In the genomic region with DNA sequence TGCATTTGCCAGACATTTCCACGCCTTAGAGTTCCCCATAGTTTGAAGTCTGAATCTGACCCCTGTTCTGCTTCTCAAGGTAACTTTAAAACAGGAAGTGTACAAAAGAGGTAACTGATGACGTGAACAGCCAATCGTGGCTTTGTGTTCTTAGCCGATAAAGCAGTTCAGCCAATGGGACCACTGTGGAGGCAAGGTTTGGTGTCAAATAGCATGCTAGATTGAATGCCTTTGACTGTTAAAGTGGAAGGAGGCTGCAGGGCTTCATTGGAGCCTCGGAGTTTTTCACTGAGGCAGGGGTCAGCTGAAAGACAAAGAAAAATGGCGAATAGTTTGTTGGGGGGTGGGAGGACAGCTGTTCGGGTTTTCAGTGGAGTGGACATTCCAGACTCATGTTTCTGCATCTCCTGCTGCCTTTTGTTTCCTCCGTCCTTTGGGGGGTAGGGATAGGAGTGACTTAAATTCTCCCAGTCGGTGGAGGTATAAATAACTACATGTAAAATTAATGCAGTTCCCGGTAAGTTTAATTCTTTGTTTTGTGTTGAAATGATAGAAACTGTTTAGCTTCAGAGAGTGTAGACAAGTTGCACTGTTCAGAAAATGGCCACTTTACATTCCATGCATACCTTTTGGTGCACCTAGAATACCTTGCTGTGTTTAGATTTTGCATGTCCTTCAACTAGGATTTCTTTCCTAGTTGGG, we compare ENCODE assay signal across 1 cellular context.
TF ChIP-seq lines count a peak whose summit lies in the region.

No MANE protein-coding gene starts in this region.

TF ChIP-seq in HepG2, 621 proteins besides CTCF, POLR2A, EP300 and RAD21 (continued from another document and continues in another):
- TF ChIP-seq ZNF563 (CRISPR knock-in tag; IDR thresholded peaks at IDR 0.05) (no peak), HDAC2 (CRISPR knock-in tag; IDR thresholded peaks at IDR 0.05) (peak; percentile 33; the same call in 1 of the 2 replicates), ZFP36 (IDR thresholded peaks at IDR 0.05; ENCODE audit: borderline replicate concordance, low read depth, low read length, partially characterized antibody) (no peak), CHD4 (IDR thresholded peaks at IDR 0.05; ENCODE audit: borderline replicate concordance, low read length) (no peak; the same call in 1 of the 2 replicates), PHF5A (CRISPR knock-in tag; IDR thresholded peaks at IDR 0.05; ENCODE audit: low read depth, unreplicated experiment) (peak; percentile 21), TBX2 (CRISPR knock-in tag; IDR thresholded peaks at IDR 0.05; ENCODE audit: borderline replicate concordance) (no peak), ZNF773 (CRISPR knock-in tag; IDR thresholded peaks at IDR 0.05; ENCODE audit: borderline replicate concordance) (no peak), ZNF547 (CRISPR knock-in tag; IDR thresholded peaks at IDR 0.05) (no peak), FOXA3 (CRISPR knock-in tag; IDR thresholded peaks at IDR 0.05) (peak; percentile 71), NFIB (CRISPR knock-in tag; IDR thresholded peaks at IDR 0.05; ENCODE audit: borderline replicate concordance) (no peak), ZNF10 (CRISPR knock-in tag; IDR thresholded peaks at IDR 0.05; ENCODE audit: borderline replicate concordance, low read depth) (no peak), ZNF772 (CRISPR knock-in tag; IDR thresholded peaks at IDR 0.05) (no peak), ZKSCAN8 (CRISPR knock-in tag; IDR thresholded peaks at IDR 0.05; ENCODE audit: borderline replicate concordance) (no peak)
- TF ChIP-seq, protein P1, sequence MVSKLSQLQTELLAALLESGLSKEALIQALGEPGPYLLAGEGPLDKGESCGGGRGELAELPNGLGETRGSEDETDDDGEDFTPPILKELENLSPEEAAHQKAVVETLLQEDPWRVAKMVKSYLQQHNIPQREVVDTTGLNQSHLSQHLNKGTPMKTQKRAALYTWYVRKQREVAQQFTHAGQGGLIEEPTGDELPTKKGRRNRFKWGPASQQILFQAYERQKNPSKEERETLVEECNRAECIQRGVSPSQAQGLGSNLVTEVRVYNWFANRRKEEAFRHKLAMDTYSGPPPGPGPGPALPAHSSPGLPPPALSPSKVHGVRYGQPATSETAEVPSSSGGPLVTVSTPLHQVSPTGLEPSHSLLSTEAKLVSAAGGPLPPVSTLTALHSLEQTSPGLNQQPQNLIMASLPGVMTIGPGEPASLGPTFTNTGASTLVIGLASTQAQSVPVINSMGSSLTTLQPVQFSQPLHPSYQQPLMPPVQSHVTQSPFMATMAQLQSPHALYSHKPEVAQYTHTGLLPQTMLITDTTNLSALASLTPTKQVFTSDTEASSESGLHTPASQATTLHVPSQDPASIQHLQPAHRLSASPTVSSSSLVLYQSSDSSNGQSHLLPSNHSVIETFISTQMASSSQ (IDR thresholded peaks at IDR 0.05; ENCODE audit: low read depth), result no peak
- TF ChIP-seq, protein P1 (CRISPR knock-in tag; IDR thresholded peaks at IDR 0.05; ENCODE audit: borderline replicate concordance), result no peak
- TF ChIP-seq, protein P2, sequence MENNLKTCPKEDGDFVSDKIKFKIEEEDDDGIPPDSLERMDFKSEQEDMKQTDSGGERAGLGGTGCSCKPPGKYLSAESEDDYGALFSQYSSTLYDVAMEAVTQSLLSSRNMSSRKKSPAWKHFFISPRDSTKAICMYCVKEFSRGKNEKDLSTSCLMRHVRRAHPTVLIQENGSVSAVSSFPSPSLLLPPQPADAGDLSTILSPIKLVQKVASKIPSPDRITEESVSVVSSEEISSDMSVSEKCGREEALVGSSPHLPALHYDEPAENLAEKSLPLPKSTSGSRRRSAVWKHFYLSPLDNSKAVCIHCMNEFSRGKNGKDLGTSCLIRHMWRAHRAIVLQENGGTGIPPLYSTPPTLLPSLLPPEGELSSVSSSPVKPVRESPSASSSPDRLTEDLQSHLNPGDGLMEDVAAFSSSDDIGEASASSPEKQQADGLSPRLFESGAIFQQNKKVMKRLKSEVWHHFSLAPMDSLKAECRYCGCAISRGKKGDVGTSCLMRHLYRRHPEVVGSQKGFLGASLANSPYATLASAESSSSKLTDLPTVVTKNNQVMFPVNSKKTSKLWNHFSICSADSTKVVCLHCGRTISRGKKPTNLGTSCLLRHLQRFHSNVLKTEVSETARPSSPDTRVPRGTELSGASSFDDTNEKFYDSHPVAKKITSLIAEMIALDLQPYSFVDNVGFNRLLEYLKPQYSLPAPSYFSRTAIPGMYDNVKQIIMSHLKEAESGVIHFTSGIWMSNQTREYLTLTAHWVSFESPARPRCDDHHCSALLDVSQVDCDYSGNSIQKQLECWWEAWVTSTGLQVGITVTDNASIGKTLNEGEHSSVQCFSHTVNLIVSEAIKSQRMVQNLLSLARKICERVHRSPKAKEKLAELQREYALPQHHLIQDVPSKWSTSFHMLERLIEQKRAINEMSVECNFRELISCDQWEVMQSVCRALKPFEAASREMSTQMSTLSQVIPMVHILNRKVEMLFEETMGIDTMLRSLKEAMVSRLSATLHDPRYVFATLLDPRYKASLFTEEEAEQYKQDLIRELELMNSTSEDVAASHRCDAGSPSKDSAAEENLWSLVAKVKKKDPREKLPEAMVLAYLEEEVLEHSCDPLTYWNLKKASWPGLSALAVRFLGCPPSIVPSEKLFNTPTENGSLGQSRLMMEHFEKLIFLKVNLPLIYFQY (CRISPR knock-in tag; IDR thresholded peaks at IDR 0.05; ENCODE audit: borderline replicate concordance), result no peak
- TF ChIP-seq, protein P3, sequence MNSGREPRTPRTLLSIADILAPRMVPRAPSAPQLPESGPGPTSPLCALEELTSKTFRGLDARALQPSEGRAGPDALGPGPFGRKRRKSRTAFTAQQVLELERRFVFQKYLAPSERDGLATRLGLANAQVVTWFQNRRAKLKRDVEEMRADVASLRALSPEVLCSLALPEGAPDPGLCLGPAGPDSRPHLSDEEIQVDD (CRISPR knock-in tag; IDR thresholded peaks at IDR 0.05; ENCODE audit: borderline replicate concordance), result no peak
- TF ChIP-seq, protein P4, sequence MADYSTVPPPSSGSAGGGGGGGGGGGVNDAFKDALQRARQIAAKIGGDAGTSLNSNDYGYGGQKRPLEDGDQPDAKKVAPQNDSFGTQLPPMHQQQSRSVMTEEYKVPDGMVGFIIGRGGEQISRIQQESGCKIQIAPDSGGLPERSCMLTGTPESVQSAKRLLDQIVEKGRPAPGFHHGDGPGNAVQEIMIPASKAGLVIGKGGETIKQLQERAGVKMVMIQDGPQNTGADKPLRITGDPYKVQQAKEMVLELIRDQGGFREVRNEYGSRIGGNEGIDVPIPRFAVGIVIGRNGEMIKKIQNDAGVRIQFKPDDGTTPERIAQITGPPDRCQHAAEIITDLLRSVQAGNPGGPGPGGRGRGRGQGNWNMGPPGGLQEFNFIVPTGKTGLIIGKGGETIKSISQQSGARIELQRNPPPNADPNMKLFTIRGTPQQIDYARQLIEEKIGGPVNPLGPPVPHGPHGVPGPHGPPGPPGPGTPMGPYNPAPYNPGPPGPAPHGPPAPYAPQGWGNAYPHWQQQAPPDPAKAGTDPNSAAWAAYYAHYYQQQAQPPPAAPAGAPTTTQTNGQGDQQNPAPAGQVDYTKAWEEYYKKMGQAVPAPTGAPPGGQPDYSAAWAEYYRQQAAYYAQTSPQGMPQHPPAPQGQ (CRISPR knock-in tag; IDR thresholded peaks at IDR 0.05; ENCODE audit: borderline replicate concordance), result no peak
- TF ChIP-seq, protein P5, sequence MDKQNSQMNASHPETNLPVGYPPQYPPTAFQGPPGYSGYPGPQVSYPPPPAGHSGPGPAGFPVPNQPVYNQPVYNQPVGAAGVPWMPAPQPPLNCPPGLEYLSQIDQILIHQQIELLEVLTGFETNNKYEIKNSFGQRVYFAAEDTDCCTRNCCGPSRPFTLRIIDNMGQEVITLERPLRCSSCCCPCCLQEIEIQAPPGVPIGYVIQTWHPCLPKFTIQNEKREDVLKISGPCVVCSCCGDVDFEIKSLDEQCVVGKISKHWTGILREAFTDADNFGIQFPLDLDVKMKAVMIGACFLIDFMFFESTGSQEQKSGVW (CRISPR knock-in tag; IDR thresholded peaks at IDR 0.05; ENCODE audit: borderline replicate concordance), result no peak
- TF ChIP-seq, protein P6, sequence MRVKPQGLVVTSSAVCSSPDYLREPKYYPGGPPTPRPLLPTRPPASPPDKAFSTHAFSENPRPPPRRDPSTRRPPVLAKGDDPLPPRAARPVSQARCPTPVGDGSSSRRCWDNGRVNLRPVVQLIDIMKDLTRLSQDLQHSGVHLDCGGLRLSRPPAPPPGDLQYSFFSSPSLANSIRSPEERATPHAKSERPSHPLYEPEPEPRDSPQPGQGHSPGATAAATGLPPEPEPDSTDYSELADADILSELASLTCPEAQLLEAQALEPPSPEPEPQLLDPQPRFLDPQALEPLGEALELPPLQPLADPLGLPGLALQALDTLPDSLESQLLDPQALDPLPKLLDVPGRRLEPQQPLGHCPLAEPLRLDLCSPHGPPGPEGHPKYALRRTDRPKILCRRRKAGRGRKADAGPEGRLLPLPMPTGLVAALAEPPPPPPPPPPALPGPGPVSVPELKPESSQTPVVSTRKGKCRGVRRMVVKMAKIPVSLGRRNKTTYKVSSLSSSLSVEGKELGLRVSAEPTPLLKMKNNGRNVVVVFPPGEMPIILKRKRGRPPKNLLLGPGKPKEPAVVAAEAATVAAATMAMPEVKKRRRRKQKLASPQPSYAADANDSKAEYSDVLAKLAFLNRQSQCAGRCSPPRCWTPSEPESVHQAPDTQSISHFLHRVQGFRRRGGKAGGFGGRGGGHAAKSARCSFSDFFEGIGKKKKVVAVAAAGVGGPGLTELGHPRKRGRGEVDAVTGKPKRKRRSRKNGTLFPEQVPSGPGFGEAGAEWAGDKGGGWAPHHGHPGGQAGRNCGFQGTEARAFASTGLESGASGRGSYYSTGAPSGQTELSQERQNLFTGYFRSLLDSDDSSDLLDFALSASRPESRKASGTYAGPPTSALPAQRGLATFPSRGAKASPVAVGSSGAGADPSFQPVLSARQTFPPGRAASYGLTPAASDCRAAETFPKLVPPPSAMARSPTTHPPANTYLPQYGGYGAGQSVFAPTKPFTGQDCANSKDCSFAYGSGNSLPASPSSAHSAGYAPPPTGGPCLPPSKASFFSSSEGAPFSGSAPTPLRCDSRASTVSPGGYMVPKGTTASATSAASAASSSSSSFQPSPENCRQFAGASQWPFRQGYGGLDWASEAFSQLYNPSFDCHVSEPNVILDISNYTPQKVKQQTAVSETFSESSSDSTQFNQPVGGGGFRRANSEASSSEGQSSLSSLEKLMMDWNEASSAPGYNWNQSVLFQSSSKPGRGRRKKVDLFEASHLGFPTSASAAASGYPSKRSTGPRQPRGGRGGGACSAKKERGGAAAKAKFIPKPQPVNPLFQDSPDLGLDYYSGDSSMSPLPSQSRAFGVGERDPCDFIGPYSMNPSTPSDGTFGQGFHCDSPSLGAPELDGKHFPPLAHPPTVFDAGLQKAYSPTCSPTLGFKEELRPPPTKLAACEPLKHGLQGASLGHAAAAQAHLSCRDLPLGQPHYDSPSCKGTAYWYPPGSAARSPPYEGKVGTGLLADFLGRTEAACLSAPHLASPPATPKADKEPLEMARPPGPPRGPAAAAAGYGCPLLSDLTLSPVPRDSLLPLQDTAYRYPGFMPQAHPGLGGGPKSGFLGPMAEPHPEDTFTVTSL (CRISPR knock-in tag; IDR thresholded peaks at IDR 0.05; ENCODE audit: borderline replicate concordance), result peak; percentile 62; the same call in 1 of the 2 replicates
- TF ChIP-seq, protein P7, sequence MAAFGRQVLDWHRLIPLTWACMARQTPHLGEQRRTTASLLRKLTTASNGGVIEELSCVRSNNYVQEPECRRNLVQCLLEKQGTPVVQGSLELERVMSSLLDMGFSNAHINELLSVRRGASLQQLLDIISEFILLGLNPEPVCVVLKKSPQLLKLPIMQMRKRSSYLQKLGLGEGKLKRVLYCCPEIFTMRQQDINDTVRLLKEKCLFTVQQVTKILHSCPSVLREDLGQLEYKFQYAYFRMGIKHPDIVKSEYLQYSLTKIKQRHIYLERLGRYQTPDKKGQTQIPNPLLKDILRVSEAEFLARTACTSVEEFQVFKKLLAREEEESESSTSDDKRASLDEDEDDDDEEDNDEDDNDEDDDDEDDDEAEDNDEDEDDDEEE (CRISPR knock-in tag; IDR thresholded peaks at IDR 0.05), result no peak
- TF ChIP-seq, protein P8, sequence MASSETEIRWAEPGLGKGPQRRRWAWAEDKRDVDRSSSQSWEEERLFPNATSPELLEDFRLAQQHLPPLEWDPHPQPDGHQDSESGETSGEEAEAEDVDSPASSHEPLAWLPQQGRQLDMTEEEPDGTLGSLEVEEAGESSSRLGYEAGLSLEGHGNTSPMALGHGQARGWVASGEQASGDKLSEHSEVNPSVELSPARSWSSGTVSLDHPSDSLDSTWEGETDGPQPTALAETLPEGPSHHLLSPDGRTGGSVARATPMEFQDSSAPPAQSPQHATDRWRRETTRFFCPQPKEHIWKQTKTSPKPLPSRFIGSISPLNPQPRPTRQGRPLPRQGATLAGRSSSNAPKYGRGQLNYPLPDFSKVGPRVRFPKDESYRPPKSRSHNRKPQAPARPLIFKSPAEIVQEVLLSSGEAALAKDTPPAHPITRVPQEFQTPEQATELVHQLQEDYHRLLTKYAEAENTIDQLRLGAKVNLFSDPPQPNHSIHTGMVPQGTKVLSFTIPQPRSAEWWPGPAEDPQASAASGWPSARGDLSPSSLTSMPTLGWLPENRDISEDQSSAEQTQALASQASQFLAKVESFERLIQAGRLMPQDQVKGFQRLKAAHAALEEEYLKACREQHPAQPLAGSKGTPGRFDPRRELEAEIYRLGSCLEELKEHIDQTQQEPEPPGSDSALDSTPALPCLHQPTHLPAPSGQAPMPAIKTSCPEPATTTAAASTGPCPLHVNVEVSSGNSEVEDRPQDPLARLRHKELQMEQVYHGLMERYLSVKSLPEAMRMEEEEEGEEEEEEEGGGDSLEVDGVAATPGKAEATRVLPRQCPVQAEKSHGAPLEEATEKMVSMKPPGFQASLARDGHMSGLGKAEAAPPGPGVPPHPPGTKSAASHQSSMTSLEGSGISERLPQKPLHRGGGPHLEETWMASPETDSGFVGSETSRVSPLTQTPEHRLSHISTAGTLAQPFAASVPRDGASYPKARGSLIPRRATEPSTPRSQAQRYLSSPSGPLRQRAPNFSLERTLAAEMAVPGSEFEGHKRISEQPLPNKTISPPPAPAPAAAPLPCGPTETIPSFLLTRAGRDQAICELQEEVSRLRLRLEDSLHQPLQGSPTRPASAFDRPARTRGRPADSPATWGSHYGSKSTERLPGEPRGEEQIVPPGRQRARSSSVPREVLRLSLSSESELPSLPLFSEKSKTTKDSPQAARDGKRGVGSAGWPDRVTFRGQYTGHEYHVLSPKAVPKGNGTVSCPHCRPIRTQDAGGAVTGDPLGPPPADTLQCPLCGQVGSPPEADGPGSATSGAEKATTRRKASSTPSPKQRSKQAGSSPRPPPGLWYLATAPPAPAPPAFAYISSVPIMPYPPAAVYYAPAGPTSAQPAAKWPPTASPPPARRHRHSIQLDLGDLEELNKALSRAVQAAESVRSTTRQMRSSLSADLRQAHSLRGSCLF (CRISPR knock-in tag; IDR thresholded peaks at IDR 0.05; ENCODE audit: borderline replicate concordance), result no peak
